Comparison of ENCODE assay signal across 25 cellular contexts in the genomic region with DNA sequence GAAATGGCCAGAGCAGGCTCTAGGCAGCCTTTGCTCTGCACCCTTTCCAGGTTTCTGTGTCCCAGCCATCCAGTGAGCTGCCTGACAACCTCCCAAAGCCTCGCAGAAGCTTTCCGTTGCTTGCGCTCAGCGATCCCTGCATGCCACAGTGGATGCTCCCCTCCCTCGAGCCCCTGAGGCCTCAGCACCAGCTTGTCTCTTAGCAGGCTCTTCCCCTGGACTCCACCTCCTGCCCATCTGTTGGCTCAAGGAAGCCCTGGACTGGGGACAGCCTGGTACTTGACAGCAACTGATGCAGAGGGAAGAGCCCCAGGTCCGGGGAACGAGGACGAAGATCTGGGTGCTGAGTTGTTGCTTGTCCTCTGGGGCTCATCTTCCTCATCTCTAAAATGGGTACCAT. TPM values are rescaled to one million over a fixed set of nuclear protein-coding genes. Genes with fewer than 3 reads are reported as not detected.
"Had no signal": no experiment of that assay in that cellular context is flagged by ENCODE, and none has a peak within 500 bp of the region (broad histone marks: within the 10 kb centered on the region; RNA-seq: fewer than 3 reads in every experiment).

No MANE protein-coding gene starts in this region.

- H3K9me3 ChIP-seq: esophagus squamous epithelium, gastroesophageal sphincter, neutrophil, spleen, tibial artery, upper lobe of left lung, uterus had no signal

- H3K27me3 ChIP-seq: upper lobe of left lung, uterus had no signal

- ATAC-seq: gastroesophageal sphincter; left colon; sciatic nerve; stimulated activated memory B cell treated with anti-CD40 and anti-IgM and Interleukin-4, amounts not matched to agents 10 μg/mL and 1 μg/mL and 100 μg/mL, for 72 hours had no signal

- DNase-seq: esophagus squamous epithelium; foreskin fibroblast; immature natural killer cell; left colon; mesendoderm; naive B cell; spleen; stimulated activated CD4-positive, alpha-beta T cell treated with anti-CD3 and anti-CD28 coated beads, Interleukin-15, amount 100 ng/mL, for 24 hours; stimulated activated CD4-positive, alpha-beta T cell treated with anti-CD3 and anti-CD28 coated beads, Interleukin-1b, Interleukin-23, amount 100 ng/mL, for 48 hours; stimulated activated CD4-positive, alpha-beta T cell treated with anti-CD3 and anti-CD28 coated beads, Interleukin-4, amount 100 ng/mL, for 24 hours; tibial artery; upper lobe of left lung; uterus had no signal

- H3K4me1 ChIP-seq: esophagus squamous epithelium, gastroesophageal sphincter, spleen, tibial artery, upper lobe of left lung, uterus had no signal

- H3K27ac ChIP-seq: esophagus squamous epithelium, gastroesophageal sphincter, neutrophil, spleen, tibial artery, upper lobe of left lung, uterus had no signal

- H3K4me3 ChIP-seq: esophagus squamous epithelium, gastroesophageal sphincter, spleen, tibial artery, upper lobe of left lung, uterus had no signal

- H3K36me3 ChIP-seq: esophagus squamous epithelium, gastroesophageal sphincter, neutrophil, spleen, tibial artery, upper lobe of left lung, uterus had no signal

RNA-seq across cellular contexts. Expression of gene EIF4E1B, which starts 40.0 kb away (rescaled TPM):
- total RNA-seq: epithelial cell of proximal tubule, esophagus squamous epithelium, gastroesophageal sphincter, left colon, liver, lung microvascular endothelial cell, osteocyte, pulmonary artery endothelial cell, sciatic nerve, skeletal muscle tissue, spleen, temporal lobe, upper lobe of left lung, uterus had no signal
- polyA plus RNA-seq: immature natural killer cell, keratinocyte, liver, spleen had no signal

RNA-seq across cellular contexts. Expression of gene SNCB, which starts 40.1 kb away (rescaled TPM):
- total RNA-seq: esophagus squamous epithelium, gastroesophageal sphincter, left colon, liver, osteocyte, sciatic nerve, skeletal muscle tissue, spleen, upper lobe of left lung, uterus had no signal
- polyA plus RNA-seq: liver had no signal
